ENCODE assay signal across 24 cellular contexts in genomic region chr10:132746801-132747625, GRCh38. TPM values are rescaled to one million over a fixed set of nuclear protein-coding genes. Genes with fewer than 3 reads are reported as not detected.
A peak's percentile ranks its signal among the peaks of the same experiment; 100 is the strongest.
DNase-seq lines count a peak whose midpoint lies in the region; ATAC-seq, FAIRE-seq and TF ChIP-seq lines count a peak whose summit lies in the region.
"Had no signal": no experiment of that assay in that cellular context is flagged by ENCODE, and none has a peak within 500 bp of the region (broad histone marks: within the 10 kb centered on the region; RNA-seq: fewer than 3 reads in every experiment).

No MANE protein-coding gene starts in this region.

- no peak overlapping the region; a peak in 1 of 4 replicates for H3K4me2 ChIP-seq in H1 (ENCODE audit: insufficient read depth in 1 of 2, low read depth in 2 of 2, low read length in 2 of 2)
- H3K4me2 ChIP-seq in mesendoderm (ENCODE audit: low read length): no peak overlapping the region

- H3K14ac ChIP-seq in H1 (ENCODE audit: insufficient read length): no peak overlapping the region

- no peaks in the 10 kb centered on the region; the same call in 1 of the 2 replicates for H3K79me1 ChIP-seq in H1 (ENCODE audit: low read depth, low read length)
- no peaks in the 10 kb centered on the region for H3K79me1 ChIP-seq in mesendoderm (ENCODE audit: low read length)

- no peak overlapping the region for H3K4ac ChIP-seq in H1 (replicated peaks; ENCODE audit: insufficient read length, low read depth, low read length)
- no peak overlapping the region for H3K4ac ChIP-seq in mesendoderm (ENCODE audit: low read depth, low read length)

- no peak overlapping the region for H2BK15ac ChIP-seq in H1 (ENCODE audit: low read length)
- H2BK15ac ChIP-seq in mesendoderm (replicated peaks; ENCODE audit: low read depth): no peak overlapping the region

- H4K91ac ChIP-seq in H1 (replicated peaks; ENCODE audit: insufficient read length, low read length): no peak overlapping the region

- H2BK5ac ChIP-seq in H1 (ENCODE audit: low read depth, low read length) (no peak overlapping the region), mesendoderm (ENCODE audit: low read length) (no peak overlapping the region)

- ATAC-seq in HG02642 (IDR thresholded peaks at IDR 0.05; ENCODE audit: poor library complexity, unreplicated experiment) (no peak), HG03457 (IDR thresholded peaks at IDR 0.05; ENCODE audit: unreplicated experiment) (no peak), HG02870 (IDR thresholded peaks at IDR 0.05; ENCODE audit: unreplicated experiment) (no peak)
- ATAC-seq: activated T-cell treated with anti-CD3 and anti-CD28 coated beads, Interleukin-2, amount 50 U/mL, for 72 hours; K562; Panc1; stimulated activated naive CD8-positive, alpha-beta T cell treated with anti-CD3 and anti-CD28 coated beads, Interleukin-15, amount 100 ng/mL, for 72 hours; upper lobe of right lung had no signal

- H3K4me1 ChIP-seq in H1 (replicated peaks in 1 of 4; ENCODE audit: control insufficient read depth in 3 of 4, insufficient read depth in 4 of 4, low read length in 3 of 4): peaks cover 0 to 33% (median 10%) of the 10 kb centered on the region in 4 experiments; a peak in 6 of 7 replicates
- H3K4me1 ChIP-seq in mesendoderm (ENCODE audit: control insufficient read depth, low read depth, low read length): no peaks in the 10 kb centered on the region
- no peaks in the 10 kb centered on the region for H3K4me1 ChIP-seq in small intestine (ENCODE audit: control insufficient read depth in 2 of 2, insufficient read depth in 1 of 2, low read depth in 1 of 2, low read length in 1 of 2)
- H3K4me1 ChIP-seq: upper lobe of right lung had no signal

- TF ChIP-seq POLR2A in H1 (IDR thresholded peaks at IDR 0.05; ENCODE audit: control extremely low read depth in 1 of 2, low read depth in 2 of 2, low read length in 2 of 2): no peak

- H4K5ac ChIP-seq in H1 (ENCODE audit: insufficient read length, low read depth, low read length) (no peak overlapping the region), mesendoderm (ENCODE audit: low read length) (no peak overlapping the region)

- H3K23me2 ChIP-seq in H1 (ENCODE audit: low read depth, low read length): no peaks in the 10 kb centered on the region

- H3K79me2 ChIP-seq in H1 (ENCODE audit: control insufficient read depth in 1 of 2, insufficient read depth in 2 of 2, low read length in 2 of 2) (no peaks in the 10 kb centered on the region), mesendoderm (ENCODE audit: control insufficient read depth, insufficient read depth, low read length) (no peaks in the 10 kb centered on the region)

- H4K20me1 ChIP-seq in H1 (replicated peaks in 1 of 2; ENCODE audit: control insufficient read depth in 1 of 2, insufficient read depth in 2 of 2, low read length in 2 of 2): peaks cover 0 to 1% of the 10 kb centered on the region in 2 experiments

- POLR2A ChIA-PET in H1 (lab: Charles Lee; ENCODE audit: partially characterized antibody): interaction anchor here (1.2 kb wide), 1 partner anchor 61 kb away, joined by 3 read pairs; no protein-coding TSS in a partner anchor

- no peak for TF ChIP-seq EP300 in H1 (IDR thresholded peaks at IDR 0.05; ENCODE audit: borderline replicate concordance in 1 of 2, low read depth in 2 of 2, low read length in 2 of 2)

- no peak overlapping the region for H3K23ac ChIP-seq in H1 (ENCODE audit: insufficient read length)
- no peak overlapping the region for H3K23ac ChIP-seq in mesendoderm (ENCODE audit: low read length)

- H3K27ac ChIP-seq in H1 (ENCODE audit: low read depth, low read length) (no peak overlapping the region), mesendoderm (ENCODE audit: low read depth, low read length) (no peak overlapping the region), small intestine (ENCODE audit: low read depth in 1 of 2, low read length in 1 of 2) (no peak overlapping the region)
- H3K27ac ChIP-seq: ovary, upper lobe of right lung had no signal

- FAIRE-seq in H1 (lab: Jason Lieb, UNC) (no peak), small intestine (lab: Jason Lieb, UNC) (no peak)
- FAIRE-seq: astrocyte, endothelial cell of umbilical vein, K562 had no signal

- 78% methylated on average over 29 of the region's 29 CpGs; no CpG with 5 or more reads in 1 of the 2 experiments for WGBS in H1 (ENCODE audit: extremely low coverage in 1 of 2, insufficient coverage in 1 of 2, insufficient read length in 1 of 2, insufficient replicate concordance in 2 of 2, low coverage in 1 of 2, low lambda C conversion rate in 2 of 2, missing lambda C conversion rate in 1 of 2), 2 experiments
- no CpG with 5 or more reads among the region's 29 CpGs for WGBS in mesendoderm (ENCODE audit: extremely low coverage, insufficient coverage, low lambda C conversion rate)
- WGBS in small intestine, 3 donors: 83 to 88% (median 87%) methylated on average over 27 to 29 of the region's 29 CpGs

- H3K9ac ChIP-seq in H1 (replicated peaks in 1 of 4; ENCODE audit: extremely low read depth in 1 of 4, low read depth in 3 of 4, low read length in 3 of 4) (peak overlapping the region in 1 of 4 experiments; percentile 8; a peak in 2 of 7 replicates), mesendoderm (ENCODE audit: low read length) (no peak overlapping the region)

- H2BK120ac ChIP-seq in H1 (replicated peaks; ENCODE audit: low read depth, low read length) (no peak overlapping the region), mesendoderm (ENCODE audit: low read depth, low read length) (no peak overlapping the region)

- H3K56ac ChIP-seq in H1 (replicated peaks; ENCODE audit: insufficient read length, low read depth, low read length) (no peak overlapping the region), mesendoderm (ENCODE audit: low read length) (no peak overlapping the region)

- H3K27me3 ChIP-seq in H1 (replicated peaks in 1 of 4; ENCODE audit: control insufficient read depth in 3 of 4, extremely low read depth in 1 of 4, insufficient read depth in 3 of 4, low read length in 3 of 4) (no peaks in the 10 kb centered on the region), mesendoderm (ENCODE audit: insufficient read depth, low read length, poor library complexity) (no peaks in the 10 kb centered on the region), small intestine (ENCODE audit: control insufficient read depth in 2 of 2, insufficient read depth in 2 of 2, low read length in 2 of 2) (no peaks in the 10 kb centered on the region)
- H3K27me3 ChIP-seq: ovary, upper lobe of right lung had no signal

- CTCF ChIA-PET in H1 (lab: Charles Lee; ENCODE audit: partially characterized antibody): interaction anchor here (1.0 to 1.5 kb wide), 4 partner anchors 14 to 92 kb away, joined by 3 to 5 read pairs (median 3); no protein-coding TSS in a partner anchor

- DNase-seq in NCI-H82 (lab: John Stamatoyannopoulos, UW) (peak; percentile 44), NCI-H82 treated with DMSO at 0.1 percent for 48 hours (lab: John Stamatoyannopoulos, UW; ENCODE audit: unreplicated experiment) (no peak), H1 (ENCODE audit: low read depth in 1 of 2, low spot score in 2 of 2) (peak in 1 of 2 experiments; percentile 10), mesendoderm (peak; percentile 11), small intestine (no peak)
- DNase-seq: 8988T; activated CD4-positive, CD25-positive, alpha-beta regulatory T cell treated with anti-CD3 and anti-CD28 coated beads, Interleukin-2, amount 50 U/mL, for 72 hours; activated naive CD4-positive, alpha-beta T cell treated with anti-CD3 and anti-CD28 coated beads, Interleukin-2, amount 50 U/mL, for 16 hours; activated T-cell treated with anti-CD3 and anti-CD28 coated beads, Interleukin-2, amount 50 U/mL, for 72 hours; EL; NCI-H226; ovary; stimulated activated CD4-positive, alpha-beta T cell treated with anti-CD3 and anti-CD28 coated beads, Interleukin-2, amount 100 ng/mL, for 24 hours; stimulated activated naive CD8-positive, alpha-beta T cell treated with anti-CD3 and anti-CD28 coated beads, Interleukin-15, amount 100 ng/mL, for 72 hours; upper lobe of right lung had no signal

- H3K36me3 ChIP-seq in H1 (ENCODE audit: control insufficient read depth in 2 of 4, insufficient read depth in 4 of 4, low read length in 3 of 4): no peaks in the 10 kb centered on the region
- H3K36me3 ChIP-seq in mesendoderm (ENCODE audit: control insufficient read depth, insufficient read depth, low read length): no peaks in the 10 kb centered on the region
- peaks cover 3 to 7% of the 10 kb centered on the region in 2 donors for H3K36me3 ChIP-seq in small intestine (ENCODE audit: control insufficient read depth in 2 of 2, insufficient read depth in 2 of 2, low read length in 2 of 2)
- H3K36me3 ChIP-seq: ovary had no signal

- H2BK20ac ChIP-seq in H1 (ENCODE audit: low read length): no peak overlapping the region

- no peak overlapping the region for H3K4me3 ChIP-seq in H1 (ENCODE audit: extremely low read depth in 1 of 4, insufficient read depth in 2 of 4, low read depth in 3 of 4, low read length in 4 of 4)
- no peak overlapping the region for H3K4me3 ChIP-seq in mesendoderm (ENCODE audit: low read length)
- H3K4me3 ChIP-seq in small intestine (ENCODE audit: low read depth in 1 of 2, low read length in 2 of 2): no peak overlapping the region
- H3K4me3 ChIP-seq: K562, ovary, upper lobe of right lung had no signal

- H2BK12ac ChIP-seq in H1 (ENCODE audit: low read depth, low read length): no peak overlapping the region

- peak in 1 of 3 experiments; percentile 3; a peak in 1 of 4 replicates for TF ChIP-seq CTCF in H1 (IDR thresholded peaks at IDR 0.05; ENCODE audit: control extremely low read depth in 1 of 3, insufficient read depth in 1 of 3, low read depth in 1 of 3, low read length in 3 of 3)

- H3K18ac ChIP-seq in H1 (ENCODE audit: extremely low read depth, low read length) (no peak overlapping the region; the same call in 1 of the 2 replicates), mesendoderm (ENCODE audit: low read length) (no peak overlapping the region)

- no peaks in the 10 kb centered on the region for H3K9me3 ChIP-seq in H1 (ENCODE audit: insufficient read depth in 2 of 2, low read depth in 1 of 2, low read length in 1 of 2)
- H3K9me3 ChIP-seq in small intestine (ENCODE audit: control insufficient read depth, low read depth): no peaks in the 10 kb centered on the region
- H3K9me3 ChIP-seq: ovary, upper lobe of right lung had no signal

- H2AK5ac ChIP-seq in H1 (ENCODE audit: low read depth, low read length): no peak overlapping the region
- no peak overlapping the region for H2AK5ac ChIP-seq in mesendoderm (ENCODE audit: low read length)

- no peak; a peak in 1 of 4 replicates for TF ChIP-seq RAD21 in H1 (IDR thresholded peaks at IDR 0.05 in 1 of 2, conservative IDR thresholded peaks at IDR 0.05 in 1 of 2; ENCODE audit: low read depth in 2 of 2, low read length in 2 of 2)

- H4K8ac ChIP-seq in H1 (ENCODE audit: extremely low read depth, insufficient read depth, low read length) (no peak overlapping the region; the same call in 1 of the 2 replicates), mesendoderm (ENCODE audit: low read depth, low read length) (no peak overlapping the region)

- H2AFZ ChIP-seq in H1 (ENCODE audit: low read length): no peak overlapping the region

RNA-seq across cellular contexts. Expression of gene NKX6-2, which starts 38.9 kb away (rescaled TPM):
- not detected in 2 replicates for total RNA-seq in H1 (2021; fragmentation: NEBNext Ultra II Directional; extraction: Animal tissue kit (Norgen Biotek cat#: 25700))
- polyA plus RNA-seq in H1 (2011; rRNA removed) (0.06 and 0.14 TPM in 2 replicates), small intestine (under 1 TPM in 1 of 3 donors, not detected in 2; 0.07 TPM)
- polyA plus RNA-seq in H1 (2011; cell fraction: cytosol; rRNA removed): 0.09 TPM
- 0.11 TPM for polyA plus RNA-seq in H1 (2011; cell fraction: nucleus; rRNA removed)
- 2.4 to 6.7 TPM (median 4.4 TPM) in 4 replicates for polyA plus RNA-seq in H1 (2012, experiment 1 of 2)
- polyA plus RNA-seq in H1 (2012, experiment 2 of 2): 0.08 TPM
- not detected for polyA plus RNA-seq in H1 (2013, experiment 1 of 2)
- not detected for polyA plus RNA-seq in H1 (2013, experiment 2 of 2)
- not detected in 2 replicates for polyA minus RNA-seq in H1 (2011; rRNA and poly(A)+ RNA removed)
- not detected for polyA minus RNA-seq in H1 (2011; cell fraction: cytosol; rRNA and poly(A)+ RNA removed)
- not detected for polyA minus RNA-seq in H1 (2011; cell fraction: nucleus; rRNA and poly(A)+ RNA removed)
- not detected for polyA plus RNA-seq in mesendoderm (2013, experiment 1 of 2)
- 0.01 TPM for polyA plus RNA-seq in mesendoderm (2013, experiment 2 of 2)
- total RNA-seq: activated CD8-positive, alpha-beta memory T cell treated with anti-CD3 and anti-CD28 coated beads for 36 hours; activated T-cell treated with anti-CD3 and anti-CD28 coated beads, Interleukin-2, amount 50 U/mL, for 72 hours; astrocyte; endothelial cell of umbilical vein; K562; liver; ovary; upper lobe of right lung had no signal
- polyA plus RNA-seq: endothelial cell of umbilical vein, ovary had no signal

Comparison
In these comparisons a context has a peak if more than half of its experiments do, and no peak if none do; other contexts are left out.
1. DNase-seq: peak in NCI-H82 (single experiment) and mesendoderm (single experiment); none in NCI-H82 treated with DMSO at 0.1 percent for 48 hours (single experiment) and small intestine (single experiment).